Comparison of ENCODE assay signal across 7 cellular contexts in the genomic region with DNA sequence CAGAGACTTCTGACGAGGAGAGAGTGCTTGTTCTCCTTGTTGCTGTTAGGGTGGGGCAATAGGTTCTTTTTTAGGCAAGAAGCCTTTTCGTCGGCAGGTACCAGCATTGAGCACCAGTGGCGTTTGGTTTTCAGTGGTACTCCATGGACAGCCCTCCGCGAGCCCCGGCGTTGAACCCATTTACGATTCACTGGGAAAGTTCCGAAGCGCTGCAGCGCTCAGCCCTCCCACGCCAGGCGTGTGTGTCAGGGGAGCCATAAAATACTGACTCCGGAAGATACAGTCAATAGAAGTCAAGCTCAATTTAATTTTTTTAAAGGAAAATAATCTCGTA. TPM values are rescaled to one million over a fixed set of nuclear protein-coding genes. Genes with fewer than 3 reads are reported as not detected.
A peak's percentile ranks its signal among the peaks of the same experiment; 100 is the strongest.
DNase-seq lines count a peak whose midpoint lies in the region; ATAC-seq and TF ChIP-seq lines count a peak whose summit lies in the region.

No MANE protein-coding gene starts in this region.

- H3K27me3 ChIP-seq in effector memory CD4-positive, alpha-beta T cell (replicated peaks; ENCODE audit: control insufficient read depth, insufficient read depth, low read length, poor library complexity, severe bottlenecking), result no peaks in the 10 kb centered on the region
- H3K27me3 ChIP-seq in transverse colon, result no peaks in the 10 kb centered on the region

- no peaks in the 10 kb centered on the region for H3K9me3 Mint-ChIP-seq in natural killer cell

- no peak for TF ChIP-seq CTCF in natural killer cell (IDR thresholded peaks at IDR 0.05)
- TF ChIP-seq CTCF in transverse colon (IDR thresholded peaks at IDR 0.05), result no peak

- 0% methylated on average over 2 to 16 of the region's 16 CpGs for WGBS in transverse colon (ENCODE audit: low coverage in 1 of 2), 2 donors

- no peak for TF ChIP-seq EP300 in transverse colon (IDR thresholded peaks at IDR 0.05; ENCODE audit: low read depth)

- no peaks in the 10 kb centered on the region for H3K36me3 ChIP-seq in effector memory CD4-positive, alpha-beta T cell (ENCODE audit: control insufficient read depth, insufficient read depth, low read length)
- H3K36me3 ChIP-seq in transverse colon, result no peaks in the 10 kb centered on the region

- H3K27ac Mint-ChIP-seq in T-helper 17 cell (no peak overlapping the region), natural killer cell (peak overlapping the region; percentile 93)

- H3K4me3 Mint-ChIP-seq in T-helper 17 cell (peak overlapping the region; percentile 99), natural killer cell (no peak overlapping the region)

- H3K4me1 ChIP-seq in effector memory CD4-positive, alpha-beta T cell (ENCODE audit: control insufficient read depth, insufficient read depth, low read length, poor library complexity, severe bottlenecking), result peaks cover 11% of the 10 kb centered on the region
- H3K4me1 ChIP-seq in transverse colon, result peaks cover 16 to 40% (median 24%) of the 10 kb centered on the region in 4 donors

- no peaks in the 10 kb centered on the region for H3K9me3 ChIP-seq in T-helper 17 cell (ENCODE audit: control insufficient read depth, low read length, poor library complexity, severe bottlenecking)
- H3K9me3 ChIP-seq in effector memory CD4-positive, alpha-beta T cell (ENCODE audit: control insufficient read depth, low read length), result no peaks in the 10 kb centered on the region
- no peaks in the 10 kb centered on the region for H3K9me3 ChIP-seq in transverse colon

- H3K27me3 Mint-ChIP-seq in T-helper 17 cell, result no peaks in the 10 kb centered on the region
- no peaks in the 10 kb centered on the region for H3K27me3 Mint-ChIP-seq in natural killer cell (ENCODE audit: low read depth in 2 of 2)

- intact Hi-C loops in natural killer cell (cut with micrococcal nuclease) (loop anchor here (5.0 kb wide), 1 partner anchor 65 kb away; no protein-coding TSS in a partner anchor), transverse colon (cut with DNase I; ENCODE audit: low total_unique reads) (loop anchor here (10.0 kb wide), 1 partner anchor 107 kb away; no protein-coding TSS in a partner anchor)

- peaks cover 8% of the 10 kb centered on the region for H3K4me1 Mint-ChIP-seq in T-helper 17 cell
- H3K4me1 Mint-ChIP-seq in natural killer cell, result peaks cover 11 to 16% of the 10 kb centered on the region in 2 donors

- peak overlapping the region; percentile 67 for H3K27ac ChIP-seq in effector memory CD4-positive, alpha-beta T cell (ENCODE audit: insufficient read depth, low read length, poor library complexity, severe bottlenecking)
- H3K27ac ChIP-seq in transverse colon, result peak overlapping the region; percentile 93 to 99 (median 98)

- ATAC-seq in HG02571 (IDR thresholded peaks at IDR 0.05; ENCODE audit: unreplicated experiment), result peak; percentile 19
- peak; percentile 46 for ATAC-seq in T-helper 17 cell
- ATAC-seq in natural killer cell, result peak in 2 of 3 donors; percentile 9 to 15

- TF ChIP-seq POLR2A in transverse colon (IDR thresholded peaks at IDR 0.05), result peak; percentile 58

- peaks cover 4% of the 10 kb centered on the region for H3K36me3 Mint-ChIP-seq in T-helper 17 cell (ENCODE audit: low read depth)
- no peaks in the 10 kb centered on the region for H3K36me3 Mint-ChIP-seq in natural killer cell

- DNase-seq in T-helper 17 cell, result peak in 1 of 3 donors; percentile 16
- no peak for DNase-seq in effector memory CD4-positive, alpha-beta T cell
- DNase-seq in natural killer cell, result no peak
- DNase-seq in transverse colon, result no peak
- DNase-seq in NCI-H146 treated with DMSO at 0.1 percent for 48 hours (lab: John Stamatoyannopoulos, UW; ENCODE audit: unreplicated experiment), result no peak
- DNase-seq in islet precursor cell, result no peak

- peak overlapping the region; percentile 73 for H3K4me3 ChIP-seq in effector memory CD4-positive, alpha-beta T cell (ENCODE audit: insufficient read depth, low read depth, low read length, poor library complexity, severe bottlenecking)
- H3K4me3 ChIP-seq in transverse colon, result peak overlapping the region; percentile 53 to 91 (median 74)

- in situ Hi-C loops in transverse colon (cut with MboI; ENCODE audit: low pct_ligation_motif_present in 1 of 4, low pct_unique_long_range_greater_than_20kb in 1 of 4, low sequenced_read_pairs in 3 of 4), result loop anchor here in 1 of 4 donors (10.0 kb wide), 1 partner anchor 63 kb away; no protein-coding TSS in a partner anchor

RNA-seq across cellular contexts. Expression of gene ROCK1, which starts 0.5 kb away (rescaled TPM):
- total RNA-seq in T-helper 17 cell, result 100 to 1,000 TPM; 109 to 114 TPM
- 100 to 1,000 TPM; 139 to 152 (median 149) TPM for total RNA-seq in natural killer cell
- 10 to 100 TPM; 23.9 to 59.5 (median 39.6) TPM for total RNA-seq in transverse colon
